In the genomic region with DNA sequence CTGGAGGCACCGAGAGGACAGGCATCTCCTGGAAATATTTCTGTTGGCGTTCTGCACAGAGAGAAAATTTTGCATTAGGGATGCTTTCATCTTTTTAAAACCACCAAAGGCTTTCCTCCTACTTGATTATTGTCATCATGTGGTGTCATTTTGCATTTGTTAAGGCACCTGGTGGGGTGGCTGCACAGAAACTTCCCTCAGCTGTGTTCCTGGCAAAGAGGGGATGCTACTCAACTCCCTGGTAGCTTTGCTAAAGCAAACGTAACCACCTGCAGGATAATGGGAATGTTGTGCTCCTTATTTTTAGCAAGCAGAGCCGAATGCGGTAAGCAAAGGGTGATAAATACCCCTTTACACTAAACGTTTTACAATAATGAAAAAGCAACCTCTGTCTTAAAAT, we compare ENCODE assay signal across 1 cellular context.
A peak's percentile ranks its signal among the peaks of the same experiment; 100 is the strongest.
TF ChIP-seq lines count a peak whose summit lies in the region.

No MANE protein-coding gene starts in this region.

TF ChIP-seq in H1, 55 proteins besides CTCF, POLR2A, EP300 and RAD21 (continued from another document):
- TF ChIP-seq GTF2F1 (IDR thresholded peaks at IDR 0.05; ENCODE audit: borderline replicate concordance, low read depth, low read length) (no peak), BRCA1 (IDR thresholded peaks at IDR 0.05; ENCODE audit: low read depth, low read length) (no peak), TCF12 (IDR thresholded peaks at IDR 0.05; ENCODE audit: low read depth, low read length) (0 out of 2 replicates have a peak, but pooled peaks have one; percentile 53)
